Comparison of ENCODE assay signal across 13 cellular contexts in genomic region chr6:128554302-128554701, GRCh38. TPM values are rescaled to one million over a fixed set of nuclear protein-coding genes. Genes with fewer than 3 reads are reported as not detected.
A peak's percentile ranks its signal among the peaks of the same experiment; 100 is the strongest.
DNase-seq lines count a peak whose midpoint lies in the region; TF ChIP-seq lines count a peak whose summit lies in the region.
"Had no signal": no experiment of that assay in that cellular context is flagged by ENCODE, and none has a peak within 500 bp of the region (broad histone marks: within the 10 kb centered on the region; RNA-seq: fewer than 3 reads in every experiment).

No MANE protein-coding gene starts in this region.

- intact Hi-C loops in left ventricle myocardium inferior (cut with micrococcal nuclease): no loop called here
- intact Hi-C loops in CD14-positive monocyte (cut with micrococcal nuclease): no loop called here

- peaks cover 0 to 2% (median 1%) of the 10 kb centered on the region in 3 donors for H3K27me3 Mint-ChIP-seq in CD14-positive monocyte (ENCODE audit: low read depth in 3 of 3)

- no peaks in the 10 kb centered on the region for H3K36me3 Mint-ChIP-seq in CD14-positive monocyte
- H3K36me3 Mint-ChIP-seq: mesothelial cell of epicardium had no signal

- no peaks in the 10 kb centered on the region for H3K79me2 ChIP-seq in smooth muscle cell (ENCODE audit: low read depth)

- no peaks in the 10 kb centered on the region for H3K9me3 ChIP-seq in left ventricle myocardium inferior (replicated peaks)
- no peaks in the 10 kb centered on the region for H3K9me3 ChIP-seq in smooth muscle cell (replicated peaks; ENCODE audit: low read depth)
- no peaks in the 10 kb centered on the region for H3K9me3 ChIP-seq in tibial nerve

- in situ Hi-C loops in astrocyte of the cerebellum (cut with HindIII; ENCODE audit: low sequenced_read_pairs): no loop called here

- no peak overlapping the region for H3K27ac Mint-ChIP-seq in CD14-positive monocyte
- H3K27ac Mint-ChIP-seq: activated T-cell treated with anti-CD3 and anti-CD28 coated beads, Interleukin-2, amount 50 U/mL, for 24 hours; mesothelial cell of epicardium had no signal

- H3F3A ChIP-seq in smooth muscle cell (ENCODE audit: low read depth): no peaks in the 10 kb centered on the region

- WGBS in smooth muscle cell (ENCODE audit: low lambda C conversion rate): 72% methylated on average over 2 of the region's 2 CpGs
- 42 to 54% methylated on average over 2 of the region's 2 CpGs for WGBS in tibial nerve, 2 donors

- H3K4me1 Mint-ChIP-seq in CD14-positive monocyte: no peaks in the 10 kb centered on the region

- TF ChIP-seq EP300 in tibial nerve (IDR thresholded peaks at IDR 0.05): no peak

- H4K20me1 ChIP-seq in smooth muscle cell (ENCODE audit: low read depth): no peaks in the 10 kb centered on the region

- H3K9me3 Mint-ChIP-seq in CD14-positive monocyte: peaks cover 0 to 3% (median 0%) of the 10 kb centered on the region in 7 donors
- H3K9me3 Mint-ChIP-seq: activated T-cell treated with anti-CD3 and anti-CD28 coated beads, Interleukin-2, amount 50 U/mL, for 24 hours; mesothelial cell of epicardium had no signal

- TF ChIP-seq CTCF in astrocyte of the cerebellum (IDR thresholded peaks at IDR 0.05; ENCODE audit: low read depth, low read length, missing control alignments): peak; percentile 32
- peak; percentile 58 for TF ChIP-seq CTCF in left ventricle myocardium inferior (IDR thresholded peaks at IDR 0.05; ENCODE audit: borderline replicate concordance)
- TF ChIP-seq CTCF in smooth muscle cell (IDR thresholded peaks at IDR 0.05; ENCODE audit: borderline replicate concordance, insufficient read depth, poor library complexity, severe bottlenecking): peak; percentile 23
- TF ChIP-seq CTCF in tibial nerve (IDR thresholded peaks at IDR 0.05): peak in 1 of 5 experiments; percentile 25
- TF ChIP-seq CTCF in CD14-positive monocyte (IDR thresholded peaks at IDR 0.05): no peak

- H3K4me1 ChIP-seq in left ventricle myocardium inferior (peaks cover 28% of the 10 kb centered on the region), smooth muscle cell (ENCODE audit: low read depth) (no peaks in the 10 kb centered on the region), tibial nerve (no peaks in the 10 kb centered on the region)

- no peaks in the 10 kb centered on the region for H3K36me3 ChIP-seq in left ventricle myocardium inferior
- H3K36me3 ChIP-seq in smooth muscle cell (ENCODE audit: low read depth): no peaks in the 10 kb centered on the region
- no peaks in the 10 kb centered on the region for H3K36me3 ChIP-seq in tibial nerve

- DNase-seq in NCI-H2227 (lab: John Stamatoyannopoulos, UW; ENCODE audit: unreplicated experiment): peak; percentile 5
- DNase-seq in NCI-H2227 treated with DMSO at 0.1 percent for 48 hours (lab: John Stamatoyannopoulos, UW): no peak
- no peak for DNase-seq in astrocyte of the cerebellum (ENCODE audit: low read depth)
- DNase-seq in left ventricle myocardium inferior: no peak
- DNase-seq in smooth muscle cell (lab: John Stamatoyannopoulos, UW; ENCODE audit: unreplicated experiment): no peak
- DNase-seq in iPS-NIHi11 (ENCODE audit: low spot score): no peak
- no peak for DNase-seq in tibial nerve (ENCODE audit: low spot score in 2 of 2)
- no peak for DNase-seq in CD14-positive monocyte (ENCODE audit: low spot score)
- DNase-seq: activated T-cell treated with anti-CD3 and anti-CD28 coated beads, Interleukin-2, amount 50 U/mL, for 24 hours; central memory CD4-positive, alpha-beta T cell; NCI-H1930 had no signal

- H3K27me3 ChIP-seq in left ventricle myocardium inferior (ENCODE audit: low read depth) (no peaks in the 10 kb centered on the region), smooth muscle cell (ENCODE audit: low read depth) (no peaks in the 10 kb centered on the region), tibial nerve (no peaks in the 10 kb centered on the region)

- no peak overlapping the region for H3K4me3 Mint-ChIP-seq in CD14-positive monocyte
- H3K4me3 Mint-ChIP-seq: activated T-cell treated with anti-CD3 and anti-CD28 coated beads, Interleukin-2, amount 50 U/mL, for 24 hours; mesothelial cell of epicardium had no signal

- H3K9ac ChIP-seq in smooth muscle cell (ENCODE audit: low read depth): no peak overlapping the region

- TF ChIP-seq POLR2A in tibial nerve (IDR thresholded peaks at IDR 0.05): no peak

- H3K4me3 ChIP-seq in astrocyte of the cerebellum (ENCODE audit: low read depth, low read length): no peak overlapping the region
- no peak overlapping the region for H3K4me3 ChIP-seq in left ventricle myocardium inferior
- no peak overlapping the region for H3K4me3 ChIP-seq in smooth muscle cell
- no peak overlapping the region for H3K4me3 ChIP-seq in tibial nerve

- no peak overlapping the region for H2AFZ ChIP-seq in smooth muscle cell (ENCODE audit: low read depth)

- H3K27ac ChIP-seq in left ventricle myocardium inferior (replicated peaks) (no peak overlapping the region), smooth muscle cell (ENCODE audit: low read depth) (no peak overlapping the region), tibial nerve (no peak overlapping the region)

- H3K4me2 ChIP-seq in smooth muscle cell: no peak overlapping the region

RNA-seq across cellular contexts. Expression of gene PTPRK, which starts 33.9 kb away (rescaled TPM):
- total RNA-seq in left ventricle myocardium inferior (18.4 TPM), smooth muscle cell (45.4 and 50.4 TPM in 2 replicates), tibial nerve (10 to 100 TPM; 17.4 to 26.1 (median 21.2) TPM)
- polyA plus RNA-seq in smooth muscle cell (21.7 and 32.3 TPM in 2 replicates), CD14-positive monocyte (not detected)
- total RNA-seq: G401 had no signal
